ENCODE assay signal across 9 cellular contexts in the genomic region with DNA sequence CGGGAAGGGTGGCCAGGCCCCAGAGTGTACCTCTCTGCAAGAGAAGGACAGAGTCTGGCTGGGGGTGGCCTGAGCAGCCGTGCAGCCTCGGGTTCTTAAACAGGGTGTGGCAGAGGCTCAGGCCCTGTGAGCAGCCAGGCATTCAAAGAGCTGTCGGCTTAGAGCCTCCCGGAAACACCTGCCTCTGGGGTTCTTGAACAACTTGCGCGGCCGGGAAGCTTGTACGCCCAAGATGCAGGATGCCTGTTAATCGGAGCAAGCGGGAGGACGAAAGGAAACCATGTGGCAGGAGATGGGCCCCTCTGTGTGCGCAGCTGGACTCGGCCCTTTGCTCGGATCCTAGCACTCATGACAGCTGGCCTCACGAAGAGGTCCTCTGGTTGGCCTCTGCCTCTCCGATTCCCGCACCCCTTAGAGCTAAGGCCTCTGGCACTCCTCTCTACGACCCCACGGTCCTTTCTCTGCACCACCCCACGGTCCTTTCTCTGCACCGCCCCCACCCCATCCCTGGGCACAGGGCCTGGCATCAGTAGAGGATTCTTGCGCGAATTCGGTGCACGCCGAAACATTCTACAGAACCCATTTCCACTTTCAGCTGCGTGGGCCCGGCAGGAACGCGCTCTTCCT. TPM values are rescaled to one million over a fixed set of nuclear protein-coding genes. Genes with fewer than 3 reads are reported as not detected.
DNase-seq lines count a peak whose midpoint lies in the region; ATAC-seq, FAIRE-seq and TF ChIP-seq lines count a peak whose summit lies in the region.
"Had no signal": no experiment of that assay in that cellular context is flagged by ENCODE, and none has a peak within 500 bp of the region (broad histone marks: within the 10 kb centered on the region; RNA-seq: fewer than 3 reads in every experiment).

No MANE protein-coding gene starts in this region.

- TF ChIP-seq CTCF in astrocyte (IDR thresholded peaks at IDR 0.05; ENCODE audit: insufficient read depth, low read depth, low read length), result no peak
- TF ChIP-seq CTCF in D721Med (IDR thresholded peaks at IDR 0.05; ENCODE audit: insufficient read depth, missing control alignments), result no peak
- TF ChIP-seq CTCF in mesothelial cell of epicardium (IDR thresholded peaks at IDR 0.05; ENCODE audit: unreplicated experiment), result no peak

- H3K4me3 Mint-ChIP-seq in astrocyte (ENCODE audit: unreplicated experiment) (no peak overlapping the region), mesothelial cell of epicardium (no peak overlapping the region)
- H3K4me3 Mint-ChIP-seq in naive thymus-derived CD8-positive, alpha-beta T cell, result peak overlapping the region; percentile 33 to 74 (median 66)

- in situ Hi-C loops in G401 (cut with HindIII; ENCODE audit: low sequenced_read_pairs) (no loop called here), KBM-7 (cut with MboI; ENCODE audit: low pct_unique_long_range_greater_than_20kb, low sequenced_read_pairs) (no loop called here)

- no peaks in the 10 kb centered on the region for H3K9me2 ChIP-seq in Karpas-422 (replicated peaks; ENCODE audit: insufficient read depth, low read length)

- H3K27me3 Mint-ChIP-seq in astrocyte (ENCODE audit: low read depth, unreplicated experiment) (peaks cover 36% of the 10 kb centered on the region), mesothelial cell of epicardium (ENCODE audit: low read depth) (peaks cover 46% of the 10 kb centered on the region)
- H3K27me3 Mint-ChIP-seq in naive thymus-derived CD8-positive, alpha-beta T cell, result peaks cover 0 to 25% (median 10%) of the 10 kb centered on the region in 5 donors

- POLR2A ChIA-PET in naive thymus-derived CD8-positive, alpha-beta T cell (lab: Charles Lee), result no interaction called here

- peak; percentile 35 for DNase-seq in G401 (ENCODE audit: low spot score)
- DNase-seq in Karpas-422, result no peak
- DNase-seq in astrocyte (ENCODE audit: low read depth), result no peak
- DNase-seq in naive thymus-derived CD8-positive, alpha-beta T cell, result no peak
- no peak for DNase-seq in D721Med (ENCODE audit: insufficient read length, low spot score)
- DNase-seq in LoVo (ENCODE audit: low spot score), result no peak
- DNase-seq in KBM-7, result no peak
- DNase-seq in mesothelial cell of epicardium (ENCODE audit: low spot score in 2 of 2, unreplicated experiment in 2 of 2), result no peak

- H3K9me3 ChIP-seq in Karpas-422 (ENCODE audit: low read length), result no peaks in the 10 kb centered on the region
- H3K9me3 ChIP-seq in astrocyte (ENCODE audit: insufficient read depth, low read depth, low read length), result no peaks in the 10 kb centered on the region

- H3K9me3 Mint-ChIP-seq in astrocyte (ENCODE audit: unreplicated experiment) (no peaks in the 10 kb centered on the region), mesothelial cell of epicardium (peaks cover 7% of the 10 kb centered on the region)
- H3K9me3 Mint-ChIP-seq in naive thymus-derived CD8-positive, alpha-beta T cell, result peaks cover 0 to 9% (median under 1%) of the 10 kb centered on the region in 9 donors

- H3K36me3 Mint-ChIP-seq in astrocyte (ENCODE audit: low read depth, unreplicated experiment) (no peaks in the 10 kb centered on the region), mesothelial cell of epicardium (no peaks in the 10 kb centered on the region)
- H3K36me3 Mint-ChIP-seq in naive thymus-derived CD8-positive, alpha-beta T cell, result peaks cover 0 to 3% (median 0%) of the 10 kb centered on the region in 3 donors

- H3K4me2 ChIP-seq in Karpas-422 (ENCODE audit: low read depth, low read length, poor library complexity, severe bottlenecking), result peak overlapping the region; percentile 43
- H3K4me2 ChIP-seq in astrocyte (ENCODE audit: low read length), result peak overlapping the region; percentile 56

- no peaks in the 10 kb centered on the region for H3K36me3 ChIP-seq in Karpas-422 (ENCODE audit: insufficient read depth, low read length)
- no peaks in the 10 kb centered on the region for H3K36me3 ChIP-seq in astrocyte (ENCODE audit: insufficient read depth, low read length)

- H3K4me1 ChIP-seq in Karpas-422 (ENCODE audit: low read length), result peaks cover 31% of the 10 kb centered on the region
- H3K4me1 ChIP-seq in astrocyte (ENCODE audit: insufficient read depth, low read length), result no peaks in the 10 kb centered on the region

- no peaks in the 10 kb centered on the region for H3K79me2 ChIP-seq in Karpas-422 (ENCODE audit: low read length)
- H3K79me2 ChIP-seq in astrocyte (ENCODE audit: insufficient read depth, low read length), result no peaks in the 10 kb centered on the region

- ATAC-seq in naive thymus-derived CD8-positive, alpha-beta T cell, result no peak

- FAIRE-seq in astrocyte (lab: Jason Lieb, UNC), result no peak
- FAIRE-seq in D721Med (lab: Jason Lieb, UNC), result no peak
- FAIRE-seq: colon had no signal

- no peak overlapping the region for H3K27ac Mint-ChIP-seq in astrocyte (ENCODE audit: unreplicated experiment)
- H3K27ac Mint-ChIP-seq in naive thymus-derived CD8-positive, alpha-beta T cell, result peak overlapping the region in 3 of 10 donors; percentile 13 to 66 (median 57)
- H3K27ac Mint-ChIP-seq in mesothelial cell of epicardium, result no peak overlapping the region

- H3K27me3 ChIP-seq in Karpas-422 (ENCODE audit: low read length), result no peaks in the 10 kb centered on the region
- peaks cover 14% of the 10 kb centered on the region for H3K27me3 ChIP-seq in astrocyte (ENCODE audit: insufficient read depth, low read length)

- H3K27ac ChIP-seq in Karpas-422 (ENCODE audit: low read length) (no peak overlapping the region), astrocyte (ENCODE audit: low read depth, low read length) (no peak overlapping the region)

- H3K9ac ChIP-seq in Karpas-422 (ENCODE audit: low read length) (no peak overlapping the region), astrocyte (ENCODE audit: low read length) (no peak overlapping the region)

- H3K4me1 Mint-ChIP-seq in astrocyte (ENCODE audit: low read depth, unreplicated experiment) (no peaks in the 10 kb centered on the region), mesothelial cell of epicardium (peaks cover 30% of the 10 kb centered on the region)
- H3K4me1 Mint-ChIP-seq in naive thymus-derived CD8-positive, alpha-beta T cell, result peaks cover 4 to 8% (median 6%) of the 10 kb centered on the region in 4 donors

- H2AFZ ChIP-seq in Karpas-422 (ENCODE audit: low read length) (no peak overlapping the region), astrocyte (ENCODE audit: low read depth, low read length) (peak overlapping the region; percentile 46)

- H3K4me3 ChIP-seq in Karpas-422 (ENCODE audit: low read length), result no peak overlapping the region
- no peak overlapping the region for H3K4me3 ChIP-seq in astrocyte (ENCODE audit: insufficient read depth, low read depth, low read length)

- H4K20me1 ChIP-seq in Karpas-422 (ENCODE audit: insufficient read depth, low read depth, low read length), result 0 out of 2 replicates have a peak, but pooled peaks cover 4% of the 10 kb centered on the region
- no peaks in the 10 kb centered on the region for H4K20me1 ChIP-seq in astrocyte (ENCODE audit: insufficient read depth, low read length)

RNA-seq across cellular contexts. Expression of a gene that starts 23.9 kb away (rescaled TPM):
- total RNA-seq in G401 (2014; rRNA removed; shearing (Covaris generic)), result 13.2 and 21.5 TPM in 2 replicates
- total RNA-seq in Karpas-422 (2014; rRNA removed; shearing (Covaris generic); ENCODE audit: low replicate concordance), result not detected in 2 replicates
- total RNA-seq in astrocyte (7.6 and 11.1 TPM in 2 replicates), mesothelial cell of epicardium (18.3 to 21.6 TPM (median 18.4 TPM) in 3 replicates)
- total RNA-seq in naive thymus-derived CD8-positive, alpha-beta T cell, result 1 to 10 TPM; 6.2 to 6.4 TPM
- polyA plus RNA-seq in naive thymus-derived CD8-positive, alpha-beta T cell, result 1 to 10 TPM; 3.2 to 6.7 (median 5.0) TPM

RNA-seq across cellular contexts. Expression of a gene that starts 25.2 kb away (rescaled TPM):
- total RNA-seq in G401 (2014; rRNA removed; shearing (Covaris generic)), result 32.3 and 36.2 TPM in 2 replicates
- 7.5 and 12.8 TPM in 2 replicates for total RNA-seq in Karpas-422 (2014; rRNA removed; shearing (Covaris generic); ENCODE audit: low replicate concordance)
- 21.1 TPM in 2 replicates for total RNA-seq in astrocyte
- total RNA-seq in naive thymus-derived CD8-positive, alpha-beta T cell, result 10 to 100 TPM in 1 of 2 experiments, 1 to 10 TPM in 1; 7.8 to 11.1 TPM
- polyA plus RNA-seq in naive thymus-derived CD8-positive, alpha-beta T cell, result 10 to 100 TPM; 11.3 to 16.9 (median 14.9) TPM
- total RNA-seq in mesothelial cell of epicardium, result 29.7 to 31.2 TPM (median 31.0 TPM) in 3 replicates

Comparison
In these comparisons a context has a peak if more than half of its experiments do, and no peak if none do; other contexts are left out.
1. H3K4me3 Mint-ChIP-seq: peak in naive thymus-derived CD8-positive, alpha-beta T cell (10 of 10); none in astrocyte (single experiment) and mesothelial cell of epicardium (single experiment).